40 cellular contexts compared by ENCODE assay signal in the genomic region with DNA sequence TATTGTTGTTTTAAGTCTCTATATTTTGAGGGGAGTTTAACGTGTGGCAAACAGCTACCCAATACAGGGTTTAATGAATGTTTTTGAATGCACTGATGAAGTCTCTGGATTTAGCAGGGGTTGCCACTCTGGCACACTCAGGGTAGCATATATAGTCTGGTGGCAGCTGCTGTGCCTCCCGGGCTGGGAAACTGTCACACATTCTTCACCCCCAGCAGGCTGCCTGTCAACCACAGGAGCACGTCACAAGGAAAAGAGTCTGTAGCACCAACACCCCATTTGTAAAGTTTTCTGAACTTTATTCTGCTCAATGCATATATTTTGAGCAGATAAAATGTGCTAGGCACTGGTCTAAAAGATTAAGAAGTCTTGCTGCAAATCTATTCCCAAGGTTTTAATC. TPM values are rescaled to one million over a fixed set of nuclear protein-coding genes. Genes with fewer than 3 reads are reported as not detected.
"Had no signal": no experiment of that assay in that cellular context is flagged by ENCODE, and none has a peak within 500 bp of the region (broad histone marks: within the 10 kb centered on the region; RNA-seq: fewer than 3 reads in every experiment).

No MANE protein-coding gene starts in this region.

- DNase-seq: activated B cell treated with CpG ODN at 0.5 μM for 24 hours; activated CD4-positive, alpha-beta memory T cell treated with anti-CD3 and anti-CD28 coated beads for 36 hours; activated CD4-positive, alpha-beta T cell treated with anti-CD3 and anti-CD28 coated beads for 4 hours; activated CD4-positive, alpha-beta T cell treated with anti-CD3 and anti-CD28 coated beads, Interleukin-2, amount 50 U/mL, for 1 hour; activated CD4-positive, CD25-positive, alpha-beta regulatory T cell treated with anti-CD3 and anti-CD28 coated beads, Interleukin-2, amount 50 U/mL, for 72 hours; activated CD8-positive, alpha-beta memory T cell treated with anti-CD3 and anti-CD28 coated beads, Interleukin-2, amount 50 U/mL, for 4 hours; activated gamma-delta T cell treated with Interleukin-2 at 50 U/mL for 16 hours; activated naive CD4-positive, alpha-beta T cell treated with anti-CD3 and anti-CD28 coated beads for 36 hours; activated T-cell treated with anti-CD3 and anti-CD28 coated beads for 4 hours; activated T-cell treated with anti-CD3 and anti-CD28 coated beads, Interleukin-2, amount 50 U/mL, for 4 hours; body of pancreas; KG1; MM.1S; MV-4-11; NCI-H1092; NCI-H1417 treated with DMSO at 0.1 percent for 48 hours; NCI-H187 treated with DMSO at 0.1 percent for 48 hours; NCI-H2081; NCI-H2171 treated with DMSO at 0.1 percent for 48 hours; NCI-H226; NCI-H446 treated with DMSO at 0.1 percent for 48 hours; NCI-H69; PC-9; SIG-M5; SW 1271; T-helper 1 cell; T-helper 2 cell; T-helper 9 cell had no signal

- H3K27me3 ChIP-seq: adrenal gland, body of pancreas, breast epithelium had no signal

- H3K4me3 ChIP-seq: adrenal gland, body of pancreas, breast epithelium, PC-9 had no signal

- H3K4me1 ChIP-seq: adrenal gland, body of pancreas, breast epithelium had no signal

- H3K27ac ChIP-seq: adrenal gland, body of pancreas, breast epithelium, PC-9, RWPE1, VCaP had no signal

- ATAC-seq: activated naive CD4-positive, alpha-beta T cell treated with anti-CD3 and anti-CD28 coated beads, Interleukin-2, amount 50 U/mL, for 72 hours; activated T-cell treated with anti-CD3 and anti-CD28 coated beads, Interleukin-2, amount 50 U/mL, for 4 hours; body of pancreas; Right ventricle myocardium inferior had no signal

- H3K9me3 ChIP-seq: adrenal gland, body of pancreas, breast epithelium had no signal

- H2AFZ ChIP-seq: PC-9 had no signal

- H3K36me3 ChIP-seq: adrenal gland, breast epithelium had no signal

- H3K4me2 ChIP-seq: PC-9 had no signal

RNA-seq across cellular contexts. Expression of gene NGEF, which starts 39.3 kb away (rescaled TPM):
- total RNA-seq: activated B cell treated with CpG ODN at 0.5 μM for 24 hours, SK-MEL-5 had no signal

RNA-seq across cellular contexts. Expression of gene NEU2, which starts 58.7 kb away (rescaled TPM):
- total RNA-seq: activated B cell treated with CpG ODN at 0.5 μM for 24 hours; activated CD4-positive, alpha-beta memory T cell treated with anti-CD3 and anti-CD28 coated beads for 36 hours; activated naive CD4-positive, alpha-beta T cell treated with anti-CD3 and anti-CD28 coated beads for 36 hours; activated naive CD4-positive, alpha-beta T cell treated with anti-CD3 and anti-CD28 coated beads, Interleukin-2, amount 50 U/mL, for 72 hours; activated T-cell treated with anti-CD3 and anti-CD28 coated beads, Interleukin-2, amount 50 U/mL, for 4 hours; activated T-helper 1 cell treated with anti-CD3 and anti-CD28 coated beads, Interleukin-12 subunit alpha, Interleukin-12 subunit beta, Interleukin-2, Interleukin-4 antibody, amounts not matched to agents 30 ng/mL and 10 ng/mL and 1 ng/mL, durations not matched to agents 14 hours and 24 hours and 36 hours; adrenal gland; astrocyte; body of pancreas; breast epithelium; cardiac septum; LHCN-M2; OCI-LY7; PC-9; Right ventricle myocardium inferior; SK-MEL-5 had no signal
- polyA plus RNA-seq: adrenal gland had no signal
